In genomic region chr6:169701218-169701952, GRCh38 we compare ENCODE assay signal across 8 cellular contexts. TPM values are rescaled to one million over a fixed set of nuclear protein-coding genes. Genes with fewer than 3 reads are reported as not detected.
DNase-seq lines count a peak whose midpoint lies in the region; ATAC-seq and TF ChIP-seq lines count a peak whose summit lies in the region.

No MANE protein-coding gene starts in this region.

- intact Hi-C loops in Right ventricle myocardium superior (cut with DNase I), result no loop called here
- intact Hi-C loops in Right ventricle myocardium inferior (cut with DNase I), result loop anchor here (5.0 kb wide), 1 partner anchor 51 kb away; the partner anchor contains the start of genes DYNLT2 and ERMARD
- intact Hi-C loops in activated T-helper 1 cell treated with anti-CD3 and anti-CD28 coated beads, Interleukin-12 subunit alpha, Interleukin-12 subunit beta, Interleukin-2, Interleukin-4 antibody, amounts not matched to agents 30 ng/mL and 10 ng/mL and 1 ng/mL, durations not matched to agents 14 hours and 24 hours and 36 hours (cut with micrococcal nuclease), result loop anchor here (1.0 kb wide), 4 partner anchors 47 to 806 kb away; no protein-coding TSS in a partner anchor

- ATAC-seq in Right ventricle myocardium superior (ENCODE audit: poor library complexity) (peak; percentile 11), Right ventricle myocardium inferior (no peak), HG03196 (IDR thresholded peaks at IDR 0.05; ENCODE audit: unreplicated experiment) (peak; percentile 13)

- peaks cover 13% of the 10 kb centered on the region for H3F3A ChIP-seq in smooth muscle cell (ENCODE audit: low read depth)

- H3K4me3 ChIP-seq in smooth muscle cell, result peak overlapping the region; percentile 84

- H4K20me1 ChIP-seq in smooth muscle cell (ENCODE audit: low read depth), result peaks cover 17% of the 10 kb centered on the region

- peaks cover 17% of the 10 kb centered on the region for H3K36me3 Mint-ChIP-seq in activated T-helper 1 cell treated with anti-CD3 and anti-CD28 coated beads, Interleukin-12 subunit alpha, Interleukin-12 subunit beta, Interleukin-2, Interleukin-4 antibody, amounts not matched to agents 30 ng/mL and 10 ng/mL and 1 ng/mL, durations not matched to agents 14 hours and 24 hours and 36 hours (ENCODE audit: low read depth)

- peaks cover 35% of the 10 kb centered on the region for H3K79me2 ChIP-seq in smooth muscle cell (ENCODE audit: low read depth)

- peak overlapping the region; percentile 97 for H3K9ac ChIP-seq in smooth muscle cell (ENCODE audit: low read depth)

- H3K27ac ChIP-seq in smooth muscle cell (ENCODE audit: low read depth), result peak overlapping the region; percentile 96

- peak overlapping the region; percentile 87 for H2AFZ ChIP-seq in smooth muscle cell (ENCODE audit: low read depth)

- H3K4me1 ChIP-seq in smooth muscle cell (ENCODE audit: low read depth), result peaks cover 34% of the 10 kb centered on the region

- no peaks in the 10 kb centered on the region for H3K36me3 ChIP-seq in smooth muscle cell (ENCODE audit: low read depth)

- peaks cover 41% of the 10 kb centered on the region for H3K4me1 Mint-ChIP-seq in activated T-helper 1 cell treated with anti-CD3 and anti-CD28 coated beads, Interleukin-12 subunit alpha, Interleukin-12 subunit beta, Interleukin-2, Interleukin-4 antibody, amounts not matched to agents 30 ng/mL and 10 ng/mL and 1 ng/mL, durations not matched to agents 14 hours and 24 hours and 36 hours (ENCODE audit: low read depth)

- no peaks in the 10 kb centered on the region for H3K27me3 ChIP-seq in smooth muscle cell (ENCODE audit: low read depth)

- 1% methylated on average over 55 of the region's 56 CpGs for WGBS in smooth muscle cell (ENCODE audit: low lambda C conversion rate)

- DNase-seq in Right ventricle myocardium superior, result no peak
- no peak for DNase-seq in Right ventricle myocardium inferior (ENCODE audit: missing footprints)
- no peak for DNase-seq in activated T-helper 1 cell treated with anti-CD3 and anti-CD28 coated beads, Interleukin-12 subunit alpha, Interleukin-12 subunit beta, Interleukin-2, Interleukin-4 antibody, amounts not matched to agents 30 ng/mL and 10 ng/mL and 1 ng/mL, durations not matched to agents 14 hours and 24 hours and 36 hours (ENCODE audit: low spot score)
- peak; percentile 22 for DNase-seq in hepatic stellate cell (ENCODE audit: low spot score)
- no peak for DNase-seq in smooth muscle cell (lab: John Stamatoyannopoulos, UW; ENCODE audit: unreplicated experiment)
- no peak for DNase-seq in mucosa of gallbladder (ENCODE audit: low spot score)
- no peak for DNase-seq in stimulated activated naive CD4-positive, alpha-beta T cell (lab: John Stamatoyannopoulos, UW)

- no peaks in the 10 kb centered on the region for H3K27me3 Mint-ChIP-seq in activated T-helper 1 cell treated with anti-CD3 and anti-CD28 coated beads, Interleukin-12 subunit alpha, Interleukin-12 subunit beta, Interleukin-2, Interleukin-4 antibody, amounts not matched to agents 30 ng/mL and 10 ng/mL and 1 ng/mL, durations not matched to agents 14 hours and 24 hours and 36 hours (ENCODE audit: insufficient read depth)

- TF ChIP-seq CTCF in smooth muscle cell (IDR thresholded peaks at IDR 0.05; ENCODE audit: borderline replicate concordance, insufficient read depth, poor library complexity, severe bottlenecking), result no peak

- peaks cover under 1% of the 10 kb centered on the region for H3K9me3 Mint-ChIP-seq in activated T-helper 1 cell treated with anti-CD3 and anti-CD28 coated beads, Interleukin-12 subunit alpha, Interleukin-12 subunit beta, Interleukin-2, Interleukin-4 antibody, amounts not matched to agents 30 ng/mL and 10 ng/mL and 1 ng/mL, durations not matched to agents 14 hours and 24 hours and 36 hours

- H3K27ac Mint-ChIP-seq in activated T-helper 1 cell treated with anti-CD3 and anti-CD28 coated beads, Interleukin-12 subunit alpha, Interleukin-12 subunit beta, Interleukin-2, Interleukin-4 antibody, amounts not matched to agents 30 ng/mL and 10 ng/mL and 1 ng/mL, durations not matched to agents 14 hours and 24 hours and 36 hours, result peak overlapping the region; percentile 87

- no peaks in the 10 kb centered on the region for H3K9me3 ChIP-seq in smooth muscle cell (replicated peaks; ENCODE audit: low read depth)

- H3K4me2 ChIP-seq in smooth muscle cell, result peak overlapping the region; percentile 95

- H3K4me3 Mint-ChIP-seq in activated T-helper 1 cell treated with anti-CD3 and anti-CD28 coated beads, Interleukin-12 subunit alpha, Interleukin-12 subunit beta, Interleukin-2, Interleukin-4 antibody, amounts not matched to agents 30 ng/mL and 10 ng/mL and 1 ng/mL, durations not matched to agents 14 hours and 24 hours and 36 hours, result peak overlapping the region; percentile 89

RNA-seq across cellular contexts. Expression of gene WDR27, which starts 0.4 kb away (rescaled TPM):
- total RNA-seq in Right ventricle myocardium superior (9.0 TPM), Right ventricle myocardium inferior (9.6 TPM), smooth muscle cell (34.2 and 47.0 TPM in 2 replicates), mucosa of gallbladder (47.6 TPM)
- total RNA-seq in activated T-helper 1 cell treated with anti-CD3 and anti-CD28 coated beads, Interleukin-12 subunit alpha, Interleukin-12 subunit beta, Interleukin-2, Interleukin-4 antibody, amounts not matched to agents 30 ng/mL and 10 ng/mL and 1 ng/mL, durations not matched to agents 14 hours and 24 hours and 36 hours, result 20.1 and 26.8 TPM in 2 replicates
- polyA plus RNA-seq in smooth muscle cell, result 26.0 and 45.0 TPM in 2 replicates

RNA-seq across cellular contexts. Expression of gene C6orf120, which starts 0.5 kb away (rescaled TPM):
- total RNA-seq in Right ventricle myocardium superior (14.0 TPM), Right ventricle myocardium inferior (14.5 TPM), smooth muscle cell (50.2 and 56.5 TPM in 2 replicates), mucosa of gallbladder (32.6 TPM)
- 22.6 and 25.5 TPM in 2 replicates for total RNA-seq in activated T-helper 1 cell treated with anti-CD3 and anti-CD28 coated beads, Interleukin-12 subunit alpha, Interleukin-12 subunit beta, Interleukin-2, Interleukin-4 antibody, amounts not matched to agents 30 ng/mL and 10 ng/mL and 1 ng/mL, durations not matched to agents 14 hours and 24 hours and 36 hours
- 26.6 and 30.2 TPM in 2 replicates for polyA plus RNA-seq in smooth muscle cell

RNA-seq across cellular contexts. Expression of gene PHF10, which starts 22.9 kb away (rescaled TPM):
- total RNA-seq in Right ventricle myocardium superior, result 53.7 TPM
- 55.2 TPM for total RNA-seq in Right ventricle myocardium inferior
- 88.3 and 89.3 TPM in 2 replicates for total RNA-seq in activated T-helper 1 cell treated with anti-CD3 and anti-CD28 coated beads, Interleukin-12 subunit alpha, Interleukin-12 subunit beta, Interleukin-2, Interleukin-4 antibody, amounts not matched to agents 30 ng/mL and 10 ng/mL and 1 ng/mL, durations not matched to agents 14 hours and 24 hours and 36 hours
- total RNA-seq in smooth muscle cell, result 32.9 and 41.9 TPM in 2 replicates
- 21.6 and 22.0 TPM in 2 replicates for polyA plus RNA-seq in smooth muscle cell
- 39.4 TPM for total RNA-seq in mucosa of gallbladder

RNA-seq across cellular contexts. Expression of gene DYNLT2, which starts 50.0 kb away (rescaled TPM):
- total RNA-seq in Right ventricle myocardium superior (0.75 TPM), Right ventricle myocardium inferior (0.41 TPM), smooth muscle cell (1.2 and 2.1 TPM in 2 replicates), mucosa of gallbladder (1.5 TPM)
- 2.2 and 2.6 TPM in 2 replicates for total RNA-seq in activated T-helper 1 cell treated with anti-CD3 and anti-CD28 coated beads, Interleukin-12 subunit alpha, Interleukin-12 subunit beta, Interleukin-2, Interleukin-4 antibody, amounts not matched to agents 30 ng/mL and 10 ng/mL and 1 ng/mL, durations not matched to agents 14 hours and 24 hours and 36 hours
- polyA plus RNA-seq in smooth muscle cell, result 0.89 and 1.1 TPM in 2 replicates

RNA-seq across cellular contexts. Expression of gene ERMARD, which starts 50.0 kb away (rescaled TPM):
- total RNA-seq in Right ventricle myocardium superior (6.9 TPM), Right ventricle myocardium inferior (6.5 TPM), smooth muscle cell (33.9 and 55.9 TPM in 2 replicates), mucosa of gallbladder (18.7 TPM)
- 26.9 and 29.2 TPM in 2 replicates for total RNA-seq in activated T-helper 1 cell treated with anti-CD3 and anti-CD28 coated beads, Interleukin-12 subunit alpha, Interleukin-12 subunit beta, Interleukin-2, Interleukin-4 antibody, amounts not matched to agents 30 ng/mL and 10 ng/mL and 1 ng/mL, durations not matched to agents 14 hours and 24 hours and 36 hours
- polyA plus RNA-seq in smooth muscle cell, result 21.3 and 23.2 TPM in 2 replicates
